In the genomic region with DNA sequence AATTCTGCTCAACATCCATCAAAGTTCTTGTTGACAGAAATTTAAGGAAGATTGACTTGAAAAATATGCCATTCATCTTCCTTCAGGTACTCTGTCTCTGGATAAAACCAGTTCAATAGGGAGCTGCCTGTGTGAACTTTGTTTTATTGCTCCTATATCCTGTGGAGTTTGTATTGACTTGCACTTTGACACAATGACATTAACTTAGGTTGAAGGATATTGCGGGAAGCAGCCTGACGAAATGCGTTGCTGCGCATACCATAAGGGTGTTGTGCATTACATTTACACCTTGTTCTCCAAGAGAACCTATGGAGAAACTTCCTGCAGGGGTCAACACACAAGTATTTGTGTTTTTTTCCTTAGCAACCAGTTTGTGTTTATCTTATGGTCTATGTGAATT, we compare ENCODE assay signal across 22 cellular contexts.
DNase-seq lines count a peak whose midpoint lies in the region; ATAC-seq and TF ChIP-seq lines count a peak whose summit lies in the region.
"Had no signal": no experiment of that assay in that cellular context is flagged by ENCODE, and none has a peak within 500 bp of the region (broad histone marks: within the 10 kb centered on the region; RNA-seq: fewer than 3 reads in every experiment).

No MANE protein-coding gene starts in this region.

- H3K27ac ChIP-seq in hepatocyte, result peak overlapping the region; percentile 51
- H3K27ac ChIP-seq in mesendoderm (ENCODE audit: low read depth, low read length), result no peak overlapping the region
- H3K27ac ChIP-seq in transverse colon, result peak overlapping the region; percentile 11 to 63 (median 51)
- no peak overlapping the region for H3K27ac ChIP-seq in left lung
- H3K27ac ChIP-seq: BLaER1, GM23248 had no signal

- no peak overlapping the region for H2AFZ ChIP-seq in hepatocyte
- H2AFZ ChIP-seq: GM23248 had no signal

- H3K27me3 ChIP-seq in hepatocyte, result no peaks in the 10 kb centered on the region
- H3K27me3 ChIP-seq in mesendoderm (ENCODE audit: insufficient read depth, low read length, poor library complexity), result no peaks in the 10 kb centered on the region
- H3K27me3 ChIP-seq in transverse colon, result no peaks in the 10 kb centered on the region
- H3K27me3 ChIP-seq in left lung, result no peaks in the 10 kb centered on the region
- H3K27me3 ChIP-seq: BLaER1 had no signal

- no peaks in the 10 kb centered on the region for H3K9me2 ChIP-seq in hepatocyte (replicated peaks; ENCODE audit: insufficient read depth)
- H3K9me2 ChIP-seq: SK-N-SH had no signal

- no peak overlapping the region for H2BK5ac ChIP-seq in mesendoderm (ENCODE audit: low read length)

- H3K36me3 ChIP-seq in hepatocyte (replicated peaks; ENCODE audit: insufficient read depth, low read depth) (no peaks in the 10 kb centered on the region), mesendoderm (ENCODE audit: control insufficient read depth, insufficient read depth, low read length) (no peaks in the 10 kb centered on the region), transverse colon (no peaks in the 10 kb centered on the region), left lung (no peaks in the 10 kb centered on the region)
- H3K36me3 ChIP-seq: BLaER1, HAP-1 had no signal

- peak; percentile 61 for DNase-seq in LoVo (ENCODE audit: low spot score)
- DNase-seq in hepatocyte (ENCODE audit: low spot score), result peak; percentile 38
- DNase-seq in mesendoderm, result peak; percentile 85
- DNase-seq in transverse colon, result peak; percentile 68
- DNase-seq in NCI-H82 treated with DMSO at 0.1 percent for 48 hours (lab: John Stamatoyannopoulos, UW; ENCODE audit: unreplicated experiment), result no peak
- DNase-seq in left lung, result no peak
- no peak for DNase-seq in AG08396 (ENCODE audit: low spot score)
- DNase-seq: CD4-positive, alpha-beta T cell; COR-L47; DMS 273 treated with DMSO at 0.1 percent for 48 hours; DMS79 treated with DMSO at 0.1 percent for 48 hours; GM23248; Kasumi-1; MM.1S; NCI-H1048; NCI-H1417 treated with DMSO at 0.1 percent for 48 hours; NCI-H187; SIG-M5; SK-N-SH had no signal

- H3K9me3 ChIP-seq in hepatocyte (ENCODE audit: low read depth) (no peaks in the 10 kb centered on the region), transverse colon (no peaks in the 10 kb centered on the region), left lung (no peaks in the 10 kb centered on the region)
- H3K9me3 ChIP-seq: BLaER1, HAP-1, SK-N-SH had no signal

- no peak overlapping the region for H3K56ac ChIP-seq in mesendoderm (ENCODE audit: low read length)

- no peak overlapping the region for H3K18ac ChIP-seq in mesendoderm (ENCODE audit: low read length)

- H3K79me1 ChIP-seq in mesendoderm (ENCODE audit: low read length), result no peaks in the 10 kb centered on the region

- no peak overlapping the region for H3K4ac ChIP-seq in mesendoderm (ENCODE audit: low read depth, low read length)

- no peak overlapping the region for H3K4me2 ChIP-seq in hepatocyte
- no peak overlapping the region for H3K4me2 ChIP-seq in mesendoderm (ENCODE audit: low read length)
- H3K4me2 ChIP-seq: BLaER1, SK-N-SH had no signal

- peak; percentile 29 for TF ChIP-seq EP300 in transverse colon (IDR thresholded peaks at IDR 0.05; ENCODE audit: low read depth)

- no peak for ATAC-seq in left lung
- ATAC-seq: GM12878 had no signal

- no peak for TF ChIP-seq POLR2A in transverse colon (IDR thresholded peaks at IDR 0.05)

- WGBS in hepatocyte (ENCODE audit: low lambda C conversion rate, missing lambda C conversion rate), result 43% methylated on average over 4 of the region's 4 CpGs
- no CpG with 5 or more reads among the region's 4 CpGs for WGBS in mesendoderm (ENCODE audit: extremely low coverage, insufficient coverage, low lambda C conversion rate)
- 0 to 37% methylated on average over 1 to 4 of the region's 4 CpGs for WGBS in transverse colon (ENCODE audit: low coverage in 1 of 2), 2 donors

- no peak overlapping the region for H3K4me3 ChIP-seq in hepatocyte
- no peak overlapping the region for H3K4me3 ChIP-seq in mesendoderm (ENCODE audit: low read length)
- H3K4me3 ChIP-seq in transverse colon, result no peak overlapping the region
- no peak overlapping the region for H3K4me3 ChIP-seq in left lung
- H3K4me3 ChIP-seq: BLaER1, GM12878, GM23248, HAP-1 had no signal

- no peak overlapping the region for H2AK5ac ChIP-seq in mesendoderm (ENCODE audit: low read length)

- no peak overlapping the region for H2BK120ac ChIP-seq in mesendoderm (ENCODE audit: low read depth, low read length)

- no peaks in the 10 kb centered on the region for H4K20me1 ChIP-seq in hepatocyte (ENCODE audit: insufficient read depth, poor library complexity, severe bottlenecking)
- H4K20me1 ChIP-seq: BLaER1 had no signal

- no peaks in the 10 kb centered on the region for H3K4me1 ChIP-seq in hepatocyte (ENCODE audit: insufficient read depth)
- H3K4me1 ChIP-seq in mesendoderm (ENCODE audit: control insufficient read depth, low read depth, low read length), result no peaks in the 10 kb centered on the region
- peaks cover 0 to 23% (median 6%) of the 10 kb centered on the region in 4 donors for H3K4me1 ChIP-seq in transverse colon
- no peaks in the 10 kb centered on the region for H3K4me1 ChIP-seq in left lung
- H3K4me1 ChIP-seq: BLaER1, HAP-1 had no signal

- H3K79me2 ChIP-seq in hepatocyte (no peaks in the 10 kb centered on the region), mesendoderm (ENCODE audit: control insufficient read depth, insufficient read depth, low read length) (no peaks in the 10 kb centered on the region)

- TF ChIP-seq CTCF in hepatocyte (IDR thresholded peaks at IDR 0.05; ENCODE audit: poor library complexity) (no peak), transverse colon (IDR thresholded peaks at IDR 0.05) (no peak), left lung (IDR thresholded peaks at IDR 0.05) (no peak)

- no peak overlapping the region for H4K8ac ChIP-seq in mesendoderm (ENCODE audit: low read depth, low read length)

- H2BK15ac ChIP-seq in mesendoderm (replicated peaks; ENCODE audit: low read depth), result no peak overlapping the region

- H3K23ac ChIP-seq in mesendoderm (ENCODE audit: low read length), result no peak overlapping the region

- no peak overlapping the region for H3K9ac ChIP-seq in mesendoderm (ENCODE audit: low read length)
- H3K9ac ChIP-seq: BLaER1, GM23248, SK-N-SH had no signal

- no peak overlapping the region for H4K5ac ChIP-seq in mesendoderm (ENCODE audit: low read length)

- intact Hi-C loops in transverse colon (cut with DNase I; ENCODE audit: low total_unique reads), result no loop called here
- intact Hi-C loops in left lung (cut with DNase I), result no loop called here

- in situ Hi-C loops in transverse colon (cut with MboI; ENCODE audit: low pct_ligation_motif_present in 1 of 4, low pct_unique_long_range_greater_than_20kb in 1 of 4, low sequenced_read_pairs in 3 of 4), result no loop called here

Comparison
In these comparisons a context has a peak if more than half of its experiments do, and no peak if none do; other contexts are left out.
1. DNase-seq: peak in LoVo (single experiment), hepatocyte (single experiment), mesendoderm (single experiment) and transverse colon (single experiment); none in NCI-H82 treated with DMSO at 0.1 percent for 48 hours (single experiment), left lung (0 of 2) and AG08396 (single experiment).
2. H3K27ac ChIP-seq: peak in hepatocyte (single experiment) and transverse colon (4 of 4); none in mesendoderm (single experiment) and left lung (0 of 2).